11 cellular contexts compared by ENCODE assay signal in the genomic region with DNA sequence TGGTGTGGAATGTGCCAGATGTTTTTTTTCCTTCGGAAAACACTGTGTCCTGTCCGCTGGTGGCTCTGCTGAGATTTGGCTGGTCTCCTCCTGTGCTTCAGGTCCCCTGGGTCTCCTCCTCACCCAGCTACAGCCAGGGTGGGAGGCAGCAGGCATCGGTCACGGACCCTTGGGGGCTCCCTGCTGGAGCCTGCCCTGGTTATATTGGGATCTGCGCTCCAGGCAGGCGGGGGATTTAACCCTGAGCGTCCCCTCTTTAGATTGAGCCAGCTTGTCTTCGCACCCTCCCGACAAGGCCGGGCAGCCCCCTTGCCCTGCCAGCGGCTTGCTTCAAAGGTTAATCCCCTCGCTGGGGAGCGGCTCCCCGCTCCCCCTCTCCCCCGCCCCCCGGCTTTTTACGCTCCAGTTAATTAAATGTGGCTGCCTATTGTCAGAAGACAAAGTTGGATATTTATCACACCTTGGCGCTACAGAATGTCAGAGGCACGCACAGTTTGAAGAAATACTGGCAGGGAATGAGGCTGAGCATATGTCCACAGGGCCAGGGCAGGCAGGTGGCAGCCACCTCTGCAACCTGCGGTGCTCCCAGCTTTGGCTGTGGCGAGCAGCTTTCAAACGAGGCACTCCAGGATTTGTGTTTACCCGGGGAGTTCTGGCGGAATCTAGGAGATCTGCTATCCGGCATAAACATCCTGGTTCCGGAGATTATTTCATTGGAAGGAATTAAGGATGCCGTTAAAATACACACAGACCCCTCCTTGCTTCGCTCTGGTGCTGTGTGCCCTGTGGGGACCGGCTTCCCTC. TPM values are rescaled to one million over a fixed set of nuclear protein-coding genes. Genes with fewer than 3 reads are reported as not detected.
DNase-seq lines count a peak whose midpoint lies in the region; ATAC-seq and TF ChIP-seq lines count a peak whose summit lies in the region.
"Had no signal": no experiment of that assay in that cellular context is flagged by ENCODE, and none has a peak within 500 bp of the region (broad histone marks: within the 10 kb centered on the region; RNA-seq: fewer than 3 reads in every experiment).

No MANE protein-coding gene starts in this region.

- H3K4me1 ChIP-seq in heart right ventricle (peaks cover 30 to 78% (median 61%) of the 10 kb centered on the region in 9 donors), muscle layer of duodenum (ENCODE audit: control insufficient read depth in 1 of 2, insufficient read depth in 2 of 2, low read length in 2 of 2) (peaks cover 26 to 74% of the 10 kb centered on the region in 2 donors)

- H3K27me3 Mint-ChIP-seq in activated CD8-positive, alpha-beta T cell treated with anti-CD3 and anti-CD28 coated beads for 36 hours: no peaks in the 10 kb centered on the region
- no peaks in the 10 kb centered on the region for H3K27me3 Mint-ChIP-seq in activated T-cell treated with anti-CD3 and anti-CD28 coated beads, Interleukin-2, amount 50 U/mL, for 72 hours (ENCODE audit: low read depth)

- ATAC-seq in heart right ventricle: peak in 2 of 8 donors; percentile 16 to 19
- ATAC-seq in GM21619 (IDR thresholded peaks at IDR 0.05; ENCODE audit: unreplicated experiment): no peak
- no peak for ATAC-seq in activated CD8-positive, alpha-beta T cell treated with anti-CD3 and anti-CD28 coated beads for 36 hours
- no peak for ATAC-seq in activated T-cell treated with anti-CD3 and anti-CD28 coated beads, Interleukin-2, amount 50 U/mL, for 72 hours (replicated peaks in 1 of 2)
- ATAC-seq: activated naive CD4-positive, alpha-beta T cell treated with anti-CD3 and anti-CD28 coated beads, Interleukin-2, amount 50 U/mL, for 72 hours had no signal

- H3K4me1 Mint-ChIP-seq in activated CD8-positive, alpha-beta T cell treated with anti-CD3 and anti-CD28 coated beads for 36 hours (ENCODE audit: low read depth): peaks cover 45% of the 10 kb centered on the region
- peaks cover 43% of the 10 kb centered on the region for H3K4me1 Mint-ChIP-seq in activated T-cell treated with anti-CD3 and anti-CD28 coated beads, Interleukin-2, amount 50 U/mL, for 72 hours (ENCODE audit: low read depth)

- DNase-seq in heart right ventricle (no peak), cardiac septum (ENCODE audit: low spot score) (no peak), caudate nucleus (lab: John Stamatoyannopoulos, UW) (peak in 1 of 61 donors; percentile 65), MG63 (no peak)
- no peak for DNase-seq in activated CD8-positive, alpha-beta T cell treated with anti-CD3 and anti-CD28 coated beads for 36 hours
- DNase-seq in activated T-cell treated with anti-CD3 and anti-CD28 coated beads, Interleukin-2, amount 50 U/mL, for 72 hours: no peak
- DNase-seq: NCI-H226; stimulated activated CD4-positive, alpha-beta T cell treated with anti-CD3 and anti-CD28 coated beads, Interleukin-4, amount 100 ng/mL, for 1 hour had no signal

- POLR2A ChIA-PET in activated CD8-positive, alpha-beta T cell treated with anti-CD3 and anti-CD28 coated beads for 36 hours (lab: Charles Lee): interaction anchor here (0.6 to 1.0 kb wide), 2 partner anchors 11 to 14 kb away, joined by 3 read pairs; no protein-coding TSS in a partner anchor

- CTCF ChIA-PET in activated CD8-positive, alpha-beta T cell treated with anti-CD3 and anti-CD28 coated beads for 36 hours (lab: Charles Lee): interaction anchor here (1.4 to 2.1 kb wide), 2 partner anchors 23 to 41 kb away, joined by 3 to 8 read pairs; no protein-coding TSS in a partner anchor

- intact Hi-C loops in heart right ventricle (cut with DNase I) (loop anchor here in 1 of 10 donors (5.0 kb wide), 1 partner anchor 37 kb away; a partner anchor contains a TSS), cardiac septum (cut with DNase I) (no loop called here)
- intact Hi-C loops in activated CD8-positive, alpha-beta T cell treated with anti-CD3 and anti-CD28 coated beads for 36 hours (cut with micrococcal nuclease): no loop called here

- no peaks in the 10 kb centered on the region for H3K9me3 Mint-ChIP-seq in activated CD8-positive, alpha-beta T cell treated with anti-CD3 and anti-CD28 coated beads for 36 hours
- no peaks in the 10 kb centered on the region for H3K9me3 Mint-ChIP-seq in activated T-cell treated with anti-CD3 and anti-CD28 coated beads, Interleukin-2, amount 50 U/mL, for 72 hours
- H3K9me3 Mint-ChIP-seq: activated naive CD4-positive, alpha-beta T cell treated with anti-CD3 and anti-CD28 coated beads, Interleukin-2, amount 50 U/mL, for 72 hours had no signal

- WGBS in heart right ventricle, 2 donors: 40 to 43% methylated on average over 29 of the region's 29 CpGs

- peaks cover 3% of the 10 kb centered on the region for H3K36me3 Mint-ChIP-seq in activated CD8-positive, alpha-beta T cell treated with anti-CD3 and anti-CD28 coated beads for 36 hours (ENCODE audit: low read depth)
- H3K36me3 Mint-ChIP-seq in activated T-cell treated with anti-CD3 and anti-CD28 coated beads, Interleukin-2, amount 50 U/mL, for 72 hours (ENCODE audit: insufficient read depth in 2 of 2): peaks cover 1 to 4% of the 10 kb centered on the region in 2 donors

- H3K27me3 ChIP-seq in heart right ventricle: no peaks in the 10 kb centered on the region
- H3K27me3 ChIP-seq in muscle layer of duodenum (ENCODE audit: low read depth, low read length): no peaks in the 10 kb centered on the region
- no peaks in the 10 kb centered on the region for H3K27me3 ChIP-seq in MG63

- peak overlapping the region in 9 of 10 donors; percentile 37 to 83 (median 76) for H3K27ac ChIP-seq in heart right ventricle
- peak overlapping the region; percentile 16 for H3K27ac ChIP-seq in caudate nucleus (ENCODE audit: low read depth, low read length)
- peak overlapping the region; percentile 33 for H3K27ac ChIP-seq in muscle layer of duodenum (ENCODE audit: low read length)

- H3K9me3 ChIP-seq in heart right ventricle (peaks cover 0 to 2% (median 0%) of the 10 kb centered on the region in 11 donors), muscle layer of duodenum (ENCODE audit: control insufficient read depth in 1 of 2, low read length in 2 of 2) (no peaks in the 10 kb centered on the region), MG63 (no peaks in the 10 kb centered on the region)

- H3K4me3 ChIP-seq in heart right ventricle (peak overlapping the region in 6 of 10 donors; percentile 9 to 38 (median 30)), muscle layer of duodenum (ENCODE audit: low read depth in 1 of 2, low read length in 2 of 2) (no peak overlapping the region), MG63 (no peak overlapping the region)

- TF ChIP-seq CTCF in heart right ventricle (IDR thresholded peaks at IDR 0.05): no peak
- no peak for TF ChIP-seq CTCF in activated CD8-positive, alpha-beta T cell treated with anti-CD3 and anti-CD28 coated beads for 36 hours (IDR thresholded peaks at IDR 0.05)

- H3K36me3 ChIP-seq in heart right ventricle (no peaks in the 10 kb centered on the region), muscle layer of duodenum (ENCODE audit: control insufficient read depth in 1 of 2, insufficient read depth in 2 of 2, low read length in 2 of 2) (no peaks in the 10 kb centered on the region), MG63 (no peaks in the 10 kb centered on the region; the same call in 1 of the 2 replicates)

- no peak overlapping the region for H3K27ac Mint-ChIP-seq in activated CD8-positive, alpha-beta T cell treated with anti-CD3 and anti-CD28 coated beads for 36 hours
- H3K27ac Mint-ChIP-seq in activated T-cell treated with anti-CD3 and anti-CD28 coated beads, Interleukin-2, amount 50 U/mL, for 72 hours: no peak overlapping the region
- H3K27ac Mint-ChIP-seq: activated naive CD4-positive, alpha-beta T cell treated with anti-CD3 and anti-CD28 coated beads, Interleukin-2, amount 50 U/mL, for 72 hours had no signal

- no peak overlapping the region for H3K4me3 Mint-ChIP-seq in activated CD8-positive, alpha-beta T cell treated with anti-CD3 and anti-CD28 coated beads for 36 hours
- H3K4me3 Mint-ChIP-seq in activated T-cell treated with anti-CD3 and anti-CD28 coated beads, Interleukin-2, amount 50 U/mL, for 72 hours: no peak overlapping the region

RNA-seq across cellular contexts. Expression of a gene that starts 38.2 kb away (rescaled TPM):
- total RNA-seq in heart right ventricle (10 to 100 TPM; 31.1 to 53.2 (median 33.6) TPM), cardiac septum (56.4 TPM)
- 10 to 100 TPM; 15.6 to 25.0 TPM for polyA plus RNA-seq in heart right ventricle
- 9.3 and 19.1 TPM in 2 replicates for total RNA-seq in MG63 (2014; rRNA removed; shearing (Covaris generic); ENCODE audit: low replicate concordance)
- total RNA-seq in activated CD8-positive, alpha-beta T cell treated with anti-CD3 and anti-CD28 coated beads for 36 hours: 10 to 100 TPM; 33.6 to 34.5 TPM
- total RNA-seq in activated T-cell treated with anti-CD3 and anti-CD28 coated beads, Interleukin-2, amount 50 U/mL, for 72 hours: 10 to 100 TPM; 26.7 to 30.9 TPM

Comparison
In these comparisons a context has a peak if more than half of its experiments do, and no peak if none do; other contexts are left out.
1. H3K27ac ChIP-seq: peak in every context shown above with its lines; median percentile 76 in heart right ventricle; 33 in muscle layer of duodenum; 16 in caudate nucleus.
2. H3K4me3 ChIP-seq: peak in heart right ventricle (6 of 10); none in muscle layer of duodenum (0 of 2) and MG63 (single experiment).